1 cellular context compared by ENCODE assay signal in the genomic region with DNA sequence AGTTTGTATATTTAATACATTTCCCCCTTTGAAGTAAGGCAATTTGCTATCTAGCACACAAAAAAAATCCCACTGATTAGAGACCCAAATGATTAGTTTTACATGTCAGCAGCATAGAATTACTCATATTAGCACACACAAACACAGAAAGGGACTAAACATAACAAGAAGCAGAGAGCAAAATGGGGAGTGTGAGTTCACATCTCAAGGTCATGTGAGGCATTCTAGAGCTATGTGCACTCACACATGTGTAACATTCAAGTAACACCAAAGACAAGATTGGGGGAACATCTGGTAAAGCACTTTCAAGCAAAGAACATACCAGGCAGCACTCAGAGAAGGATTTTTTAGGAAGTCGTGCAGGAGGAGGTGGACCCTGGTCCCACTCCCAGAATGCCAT.
TF ChIP-seq lines count a peak whose summit lies in the region.

No MANE protein-coding gene starts in this region.

TF ChIP-seq in HepG2, 621 proteins besides CTCF, POLR2A, EP300 and RAD21 (continued from another document):
- TF ChIP-seq, protein P1, sequence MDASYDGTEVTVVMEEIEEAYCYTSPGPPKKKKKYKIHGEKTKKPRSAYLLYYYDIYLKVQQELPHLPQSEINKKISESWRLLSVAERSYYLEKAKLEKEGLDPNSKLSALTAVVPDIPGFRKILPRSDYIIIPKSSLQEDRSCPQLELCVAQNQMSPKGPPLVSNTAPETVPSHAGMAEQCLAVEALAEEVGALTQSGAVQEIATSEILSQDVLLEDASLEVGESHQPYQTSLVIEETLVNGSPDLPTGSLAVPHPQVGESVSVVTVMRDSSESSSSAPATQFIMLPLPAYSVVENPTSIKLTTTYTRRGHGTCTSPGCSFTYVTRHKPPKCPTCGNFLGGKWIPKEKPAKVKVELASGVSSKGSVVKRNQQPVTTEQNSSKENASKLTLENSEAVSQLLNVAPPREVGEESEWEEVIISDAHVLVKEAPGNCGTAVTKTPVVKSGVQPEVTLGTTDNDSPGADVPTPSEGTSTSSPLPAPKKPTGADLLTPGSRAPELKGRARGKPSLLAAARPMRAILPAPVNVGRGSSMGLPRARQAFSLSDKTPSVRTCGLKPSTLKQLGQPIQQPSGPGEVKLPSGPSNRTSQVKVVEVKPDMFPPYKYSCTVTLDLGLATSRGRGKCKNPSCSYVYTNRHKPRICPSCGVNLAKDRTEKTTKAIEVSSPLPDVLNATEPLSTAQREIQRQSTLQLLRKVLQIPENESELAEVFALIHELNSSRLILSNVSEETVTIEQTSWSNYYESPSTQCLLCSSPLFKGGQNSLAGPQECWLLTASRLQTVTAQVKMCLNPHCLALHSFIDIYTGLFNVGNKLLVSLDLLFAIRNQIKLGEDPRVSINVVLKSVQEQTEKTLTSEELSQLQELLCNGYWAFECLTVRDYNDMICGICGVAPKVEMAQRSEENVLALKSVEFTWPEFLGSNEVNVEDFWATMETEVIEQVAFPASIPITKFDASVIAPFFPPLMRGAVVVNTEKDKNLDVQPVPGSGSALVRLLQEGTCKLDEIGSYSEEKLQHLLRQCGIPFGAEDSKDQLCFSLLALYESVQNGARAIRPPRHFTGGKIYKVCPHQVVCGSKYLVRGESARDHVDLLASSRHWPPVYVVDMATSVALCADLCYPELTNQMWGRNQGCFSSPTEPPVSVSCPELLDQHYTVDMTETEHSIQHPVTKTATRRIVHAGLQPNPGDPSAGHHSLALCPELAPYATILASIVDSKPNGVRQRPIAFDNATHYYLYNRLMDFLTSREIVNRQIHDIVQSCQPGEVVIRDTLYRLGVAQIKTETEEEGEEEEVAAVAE (CRISPR knock-in tag; IDR thresholded peaks at IDR 0.05; ENCODE audit: borderline replicate concordance), result no peak
- TF ChIP-seq ZNF33B (CRISPR knock-in tag; IDR thresholded peaks at IDR 0.05) (no peak), RAD51 (IDR thresholded peaks at IDR 0.05; ENCODE audit: borderline replicate concordance) (no peak), ZBTB21 (CRISPR knock-in tag; IDR thresholded peaks at IDR 0.05) (no peak), ZNF615 (CRISPR knock-in tag; IDR thresholded peaks at IDR 0.05; ENCODE audit: borderline replicate concordance) (no peak), FOSL2 (CRISPR knock-in tag; IDR thresholded peaks at IDR 0.05) (no peak), RNF2 (conservative IDR thresholded peaks at IDR 0.05; ENCODE audit: low read depth) (no peak), ZNF619 (CRISPR knock-in tag; IDR thresholded peaks at IDR 0.05) (no peak), ONECUT2 (CRISPR knock-in tag; IDR thresholded peaks at IDR 0.05) (no peak), ZNF24 (IDR thresholded peaks at IDR 0.05) (no peak), NONO (IDR thresholded peaks at IDR 0.05) (no peak), NONO (CRISPR knock-in tag; conservative IDR thresholded peaks at IDR 0.05) (no peak), SATB2 (CRISPR knock-in tag; IDR thresholded peaks at IDR 0.05) (no peak), TAF1 (CRISPR knock-in tag; IDR thresholded peaks at IDR 0.05) (no peak)
- TF ChIP-seq, protein P2, sequence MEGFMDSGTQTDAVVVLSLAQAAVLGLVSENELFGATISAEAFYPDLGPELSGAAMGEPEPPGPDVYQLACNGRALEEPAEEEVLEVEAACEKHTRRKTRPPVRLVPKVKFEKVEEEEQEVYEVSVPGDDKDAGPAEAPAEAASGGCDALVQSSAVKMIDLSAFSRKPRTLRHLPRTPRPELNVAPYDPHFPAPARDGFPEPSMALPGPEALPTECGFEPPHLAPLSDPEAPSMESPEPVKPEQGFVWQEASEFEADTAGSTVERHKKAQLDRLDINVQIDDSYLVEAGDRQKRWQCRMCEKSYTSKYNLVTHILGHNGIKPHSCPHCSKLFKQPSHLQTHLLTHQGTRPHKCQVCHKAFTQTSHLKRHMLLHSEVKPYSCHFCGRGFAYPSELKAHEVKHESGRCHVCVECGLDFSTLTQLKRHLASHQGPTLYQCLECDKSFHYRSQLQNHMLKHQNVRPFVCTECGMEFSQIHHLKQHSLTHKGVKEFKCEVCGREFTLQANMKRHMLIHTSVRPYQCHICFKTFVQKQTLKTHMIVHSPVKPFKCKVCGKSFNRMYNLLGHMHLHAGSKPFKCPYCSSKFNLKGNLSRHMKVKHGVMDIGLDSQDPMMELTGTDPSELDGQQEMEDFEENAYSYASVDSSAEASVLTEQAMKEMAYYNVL (CRISPR knock-in tag; IDR thresholded peaks at IDR 0.05; ENCODE audit: borderline replicate concordance), result no peak
- TF ChIP-seq, protein P3, sequence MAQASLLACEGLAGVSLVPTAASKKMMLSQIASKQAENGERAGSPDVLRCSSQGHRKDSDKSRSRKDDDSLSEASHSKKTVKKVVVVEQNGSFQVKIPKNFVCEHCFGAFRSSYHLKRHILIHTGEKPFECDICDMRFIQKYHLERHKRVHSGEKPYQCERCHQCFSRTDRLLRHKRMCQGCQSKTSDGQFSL (CRISPR knock-in tag; IDR thresholded peaks at IDR 0.05), result no peak
TF ChIP-seq in HepG2: peak in this region for 0.
